8 cellular contexts compared by ENCODE assay signal in the genomic region with DNA sequence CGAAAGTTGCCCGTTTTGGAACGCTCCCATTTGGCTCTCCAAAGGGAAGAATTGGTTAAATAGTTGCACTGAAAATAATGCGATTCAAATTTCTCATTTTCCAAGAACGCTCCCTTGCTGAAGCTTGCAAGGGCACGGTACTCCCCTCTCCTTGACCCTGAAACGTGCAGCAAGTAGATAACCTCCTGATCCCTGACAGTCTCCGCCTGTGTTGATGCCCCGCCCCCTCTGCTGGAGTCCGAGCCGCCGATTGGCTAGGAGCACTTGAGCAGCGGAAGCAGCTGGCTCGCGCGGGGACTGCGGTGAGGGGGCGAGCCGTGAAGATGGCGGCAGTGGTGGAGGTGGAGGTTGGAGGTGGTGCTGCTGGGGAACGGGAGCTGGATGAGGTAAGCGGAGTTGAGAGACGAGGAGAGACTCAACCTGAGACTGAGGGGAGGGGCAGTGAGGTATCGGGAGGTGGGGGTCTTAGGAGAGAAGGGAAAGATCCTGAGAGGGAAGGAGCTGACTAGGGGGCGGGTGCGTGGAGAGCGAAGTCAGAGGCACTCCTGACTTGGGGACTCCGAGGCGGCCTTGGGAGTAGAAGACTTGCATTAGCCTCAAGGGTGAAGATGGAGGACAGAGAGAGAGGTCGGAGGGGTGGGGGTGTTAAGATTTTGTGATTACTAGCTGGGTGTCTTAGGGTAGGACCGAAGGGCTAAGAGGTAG. TPM values are rescaled to one million over a fixed set of nuclear protein-coding genes. Genes with fewer than 3 reads are reported as not detected.
DNase-seq lines count a peak whose midpoint lies in the region; ATAC-seq and TF ChIP-seq lines count a peak whose summit lies in the region.

A gene (plus strand): TSS at position 308 of the 705 bp plus-strand sequence. CDS start 16 bp downstream, at position 324.

- under 1% methylated on average over 31 of the region's 31 CpGs for WGBS in right cardiac atrium
- WGBS in aorta, 2 donors: 0% methylated on average over 31 of the region's 31 CpGs

- DNase-seq in NCI-H187 (lab: John Stamatoyannopoulos, UW) (peak; percentile 91 to 96), T-helper 2 cell (peak; percentile 93 to 98 (median 97)), anterior cingulate cortex (lab: John Stamatoyannopoulos, UW) (peak; percentile 79 to 99 (median 95)), right cardiac atrium (peak; percentile 98 to 99 (median 99)), putamen (ENCODE audit: low spot score) (peak; percentile 97), aorta (peak; percentile 99)

- peak within 1 kb of the TSS; percentile 81 for H3K27ac ChIP-seq in right cardiac atrium (ENCODE audit: low read length)
- H3K27ac ChIP-seq in aorta (ENCODE audit: low read depth in 1 of 2, low read length in 2 of 2): peak within 1 kb of the TSS in 1 of 2 donors; percentile 14

- H3K27me3 ChIP-seq in right cardiac atrium (ENCODE audit: control insufficient read depth, insufficient read depth) (no peaks in the 10 kb centered on the region), aorta (ENCODE audit: control insufficient read depth in 1 of 2, insufficient read depth in 2 of 2, low read length in 1 of 2) (no peaks in the 10 kb centered on the region)

- peak; percentile 87 for TF ChIP-seq POLR2A in GM15510 (IDR thresholded peaks at IDR 0.05; ENCODE audit: borderline replicate concordance, extremely low read depth, insufficient read length)

- ATAC-seq in HG02938 (IDR thresholded peaks at IDR 0.05; ENCODE audit: unreplicated experiment) (peak; percentile 77), right cardiac atrium (peak; percentile 99), aorta (ENCODE audit: low FRiP score) (peak; percentile 99)

- H3K4me1 ChIP-seq in right cardiac atrium (ENCODE audit: control insufficient read depth, insufficient read depth, low read length) (peaks cover 8% of the 10 kb centered on the region), aorta (ENCODE audit: control insufficient read depth in 1 of 2, insufficient read depth in 2 of 2, low read length in 2 of 2) (peaks cover 1 to 7% of the 10 kb centered on the region in 2 donors)

- no peaks in the 10 kb centered on the region for H3K9me3 ChIP-seq in right cardiac atrium (ENCODE audit: control insufficient read depth, low read length)
- H3K9me3 ChIP-seq in aorta (ENCODE audit: control insufficient read depth, low read length): no peaks in the 10 kb centered on the region

- intact Hi-C loops in right cardiac atrium (cut with DNase I) (no loop called here), aorta (cut with DNase I) (loop anchor here in 1 of 2 donors (2.0 kb wide), 1 partner anchor 184 kb away; a partner anchor contains a TSS)

- no peaks in the 10 kb centered on the region for H3K36me3 ChIP-seq in aorta (ENCODE audit: control insufficient read depth in 1 of 2, insufficient read depth in 2 of 2, low read length in 1 of 2)

- peak within 1 kb of the TSS; percentile 88 for H3K4me3 ChIP-seq in right cardiac atrium (ENCODE audit: low read length)
- peak within 1 kb of the TSS; percentile 70 to 88 for H3K4me3 ChIP-seq in aorta (ENCODE audit: low read length in 2 of 2)

RNA-seq across cellular contexts. Expression of the gene that starts here (rescaled TPM):
- 10 to 100 TPM; 21.8 to 26.8 (median 23.0) TPM for total RNA-seq in right cardiac atrium
- 12.2 TPM for polyA plus RNA-seq in right cardiac atrium
- total RNA-seq in aorta: 10 to 100 TPM; 38.3 to 38.6 TPM
- polyA plus RNA-seq in aorta: 10 to 100 TPM; 20.8 to 22.8 TPM
